Comparison of ENCODE assay signal across 1 cellular context in the genomic region with DNA sequence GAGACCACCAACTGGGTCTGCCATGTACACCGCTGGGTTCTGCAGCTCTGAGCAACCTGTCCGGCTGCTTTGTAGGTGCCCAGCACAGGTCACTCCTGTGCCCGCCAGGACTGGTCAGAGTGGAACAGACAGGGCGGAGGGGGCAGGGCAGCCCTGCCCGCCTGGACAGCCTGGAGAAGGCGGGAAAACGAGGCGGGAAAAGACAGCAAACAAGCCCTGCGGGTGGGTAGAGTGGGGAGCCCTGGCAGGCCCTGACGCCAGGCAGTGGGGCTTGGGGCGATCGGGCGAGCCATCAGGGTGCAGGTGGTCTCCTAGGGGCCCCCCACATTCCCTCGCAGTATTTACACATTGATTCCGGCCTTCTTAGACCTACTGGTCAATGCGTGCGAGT.
TF ChIP-seq lines count a peak whose summit lies in the region.

No MANE protein-coding gene starts in this region.

TF ChIP-seq in HepG2, 621 proteins besides CTCF, POLR2A, EP300 and RAD21 (continued from another document and continues in another):
- TF ChIP-seq, protein P1, sequence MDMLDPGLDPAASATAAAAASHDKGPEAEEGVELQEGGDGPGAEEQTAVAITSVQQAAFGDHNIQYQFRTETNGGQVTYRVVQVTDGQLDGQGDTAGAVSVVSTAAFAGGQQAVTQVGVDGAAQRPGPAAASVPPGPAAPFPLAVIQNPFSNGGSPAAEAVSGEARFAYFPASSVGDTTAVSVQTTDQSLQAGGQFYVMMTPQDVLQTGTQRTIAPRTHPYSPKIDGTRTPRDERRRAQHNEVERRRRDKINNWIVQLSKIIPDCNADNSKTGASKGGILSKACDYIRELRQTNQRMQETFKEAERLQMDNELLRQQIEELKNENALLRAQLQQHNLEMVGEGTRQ (IDR thresholded peaks at IDR 0.05; ENCODE audit: low read depth, low read length): no peak
- TF ChIP-seq, protein P1 (CRISPR knock-in tag; IDR thresholded peaks at IDR 0.05; ENCODE audit: borderline replicate concordance): no peak
- TF ChIP-seq ZBTB20 (CRISPR knock-in tag; IDR thresholded peaks at IDR 0.05; ENCODE audit: borderline replicate concordance, low read depth) (no peak), YY1 (IDR thresholded peaks at IDR 0.05; ENCODE audit: insufficient read depth, insufficient replicate concordance, low read depth, low read length) (no peak), MEIS1 (CRISPR knock-in tag; IDR thresholded peaks at IDR 0.05; ENCODE audit: borderline replicate concordance) (0 out of 2 replicates have a peak, but pooled peaks have one; percentile 45), ZNF562 (CRISPR knock-in tag; IDR thresholded peaks at IDR 0.05; ENCODE audit: borderline replicate concordance) (no peak), PAX8 (CRISPR knock-in tag; IDR thresholded peaks at IDR 0.05; ENCODE audit: borderline replicate concordance) (no peak), ZGPAT (CRISPR knock-in tag; IDR thresholded peaks at IDR 0.05) (0 out of 2 replicates have a peak, but pooled peaks have one; percentile 8), FLYWCH1 (CRISPR knock-in tag; IDR thresholded peaks at IDR 0.05) (no peak), ZFYVE20 (CRISPR knock-in tag; IDR thresholded peaks at IDR 0.05; ENCODE audit: borderline replicate concordance, low read depth) (no peak), SNAI1 (CRISPR knock-in tag; IDR thresholded peaks at IDR 0.05; ENCODE audit: borderline replicate concordance) (no peak; the same call in 1 of the 2 replicates), NKX3-1 (CRISPR knock-in tag; IDR thresholded peaks at IDR 0.05) (no peak), KLF9 (CRISPR knock-in tag; IDR thresholded peaks at IDR 0.05; ENCODE audit: low read depth) (no peak), MXD4 (CRISPR knock-in tag; IDR thresholded peaks at IDR 0.05) (no peak), FOXP4 (CRISPR knock-in tag; IDR thresholded peaks at IDR 0.05) (no peak), MTA1 (CRISPR knock-in tag; IDR thresholded peaks at IDR 0.05; ENCODE audit: borderline replicate concordance) (peak; percentile 85; the same call in 1 of the 2 replicates), UBTF (CRISPR knock-in tag; IDR thresholded peaks at IDR 0.05) (no peak), ATM (IDR thresholded peaks at IDR 0.05; ENCODE audit: borderline replicate concordance) (no peak), NR2F2 (IDR thresholded peaks at IDR 0.05; ENCODE audit: borderline replicate concordance, low read depth) (0 out of 2 replicates have a peak, but pooled peaks have one; percentile 12), RFX3 (CRISPR knock-in tag; IDR thresholded peaks at IDR 0.05) (no peak), ZBTB21 (CRISPR knock-in tag; IDR thresholded peaks at IDR 0.05) (no peak), SIN3A (IDR thresholded peaks at IDR 0.05; ENCODE audit: borderline replicate concordance, low read depth, low read length) (no peak), FOXK1 (CRISPR knock-in tag; IDR thresholded peaks at IDR 0.05; ENCODE audit: borderline replicate concordance, low read depth) (no peak), MZF1 (CRISPR knock-in tag; IDR thresholded peaks at IDR 0.05; ENCODE audit: borderline replicate concordance) (no peak), ZNF619 (CRISPR knock-in tag; IDR thresholded peaks at IDR 0.05) (no peak), ZNF275 (CRISPR knock-in tag; IDR thresholded peaks at IDR 0.05; ENCODE audit: borderline replicate concordance) (no peak), ZNF136 (CRISPR knock-in tag; IDR thresholded peaks at IDR 0.05; ENCODE audit: low read depth) (no peak), ZNF569 (CRISPR knock-in tag; IDR thresholded peaks at IDR 0.05; ENCODE audit: borderline replicate concordance) (no peak), ISL2 (CRISPR knock-in tag; IDR thresholded peaks at IDR 0.05) (no peak), ZNF773 (CRISPR knock-in tag; IDR thresholded peaks at IDR 0.05; ENCODE audit: borderline replicate concordance) (no peak), REL (CRISPR knock-in tag; conservative IDR thresholded peaks at IDR 0.05) (no peak; the same call in 1 of the 2 replicates), ZBTB42 (CRISPR knock-in tag; IDR thresholded peaks at IDR 0.05) (no peak), DNMT1 (CRISPR knock-in tag; IDR thresholded peaks at IDR 0.05) (no peak), ZBTB7A (CRISPR knock-in tag; IDR thresholded peaks at IDR 0.05) (peak; percentile 14; the same call in 1 of the 2 replicates), NR2C2 (CRISPR knock-in tag; IDR thresholded peaks at IDR 0.05; ENCODE audit: borderline replicate concordance) (no peak), ARID2 (CRISPR knock-in tag; IDR thresholded peaks at IDR 0.05; ENCODE audit: borderline replicate concordance) (no peak), CBX1 (IDR thresholded peaks at IDR 0.05; ENCODE audit: low read depth) (no peak), ZC3H4 (CRISPR knock-in tag; IDR thresholded peaks at IDR 0.05; ENCODE audit: borderline replicate concordance) (peak; percentile 29; the same call in 1 of the 2 replicates), SAP130 (CRISPR knock-in tag; IDR thresholded peaks at IDR 0.05; ENCODE audit: low read depth) (no peak)
- TF ChIP-seq, protein P2, sequence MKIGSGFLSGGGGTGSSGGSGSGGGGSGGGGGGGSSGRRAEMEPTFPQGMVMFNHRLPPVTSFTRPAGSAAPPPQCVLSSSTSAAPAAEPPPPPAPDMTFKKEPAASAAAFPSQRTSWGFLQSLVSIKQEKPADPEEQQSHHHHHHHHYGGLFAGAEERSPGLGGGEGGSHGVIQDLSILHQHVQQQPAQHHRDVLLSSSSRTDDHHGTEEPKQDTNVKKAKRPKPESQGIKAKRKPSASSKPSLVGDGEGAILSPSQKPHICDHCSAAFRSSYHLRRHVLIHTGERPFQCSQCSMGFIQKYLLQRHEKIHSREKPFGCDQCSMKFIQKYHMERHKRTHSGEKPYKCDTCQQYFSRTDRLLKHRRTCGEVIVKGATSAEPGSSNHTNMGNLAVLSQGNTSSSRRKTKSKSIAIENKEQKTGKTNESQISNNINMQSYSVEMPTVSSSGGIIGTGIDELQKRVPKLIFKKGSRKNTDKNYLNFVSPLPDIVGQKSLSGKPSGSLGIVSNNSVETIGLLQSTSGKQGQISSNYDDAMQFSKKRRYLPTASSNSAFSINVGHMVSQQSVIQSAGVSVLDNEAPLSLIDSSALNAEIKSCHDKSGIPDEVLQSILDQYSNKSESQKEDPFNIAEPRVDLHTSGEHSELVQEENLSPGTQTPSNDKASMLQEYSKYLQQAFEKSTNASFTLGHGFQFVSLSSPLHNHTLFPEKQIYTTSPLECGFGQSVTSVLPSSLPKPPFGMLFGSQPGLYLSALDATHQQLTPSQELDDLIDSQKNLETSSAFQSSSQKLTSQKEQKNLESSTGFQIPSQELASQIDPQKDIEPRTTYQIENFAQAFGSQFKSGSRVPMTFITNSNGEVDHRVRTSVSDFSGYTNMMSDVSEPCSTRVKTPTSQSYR (CRISPR knock-in tag; IDR thresholded peaks at IDR 0.05; ENCODE audit: borderline replicate concordance): peak; percentile 45; the same call in 1 of the 2 replicates
- TF ChIP-seq, protein P3, sequence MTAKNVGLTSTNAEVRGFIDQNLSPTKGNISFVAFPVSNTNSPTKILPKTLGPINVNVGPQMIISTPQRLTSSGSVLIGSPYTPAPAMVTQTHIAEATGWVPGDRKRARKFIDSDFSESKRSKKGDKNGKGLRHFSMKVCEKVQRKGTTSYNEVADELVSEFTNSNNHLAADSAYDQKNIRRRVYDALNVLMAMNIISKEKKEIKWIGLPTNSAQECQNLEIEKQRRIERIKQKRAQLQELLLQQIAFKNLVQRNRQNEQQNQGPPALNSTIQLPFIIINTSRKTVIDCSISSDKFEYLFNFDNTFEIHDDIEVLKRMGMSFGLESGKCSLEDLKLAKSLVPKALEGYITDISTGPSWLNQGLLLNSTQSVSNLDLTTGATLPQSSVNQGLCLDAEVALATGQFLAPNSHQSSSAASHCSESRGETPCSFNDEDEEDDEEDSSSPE (CRISPR knock-in tag; IDR thresholded peaks at IDR 0.05): peak; percentile 95
- TF ChIP-seq, protein P4, sequence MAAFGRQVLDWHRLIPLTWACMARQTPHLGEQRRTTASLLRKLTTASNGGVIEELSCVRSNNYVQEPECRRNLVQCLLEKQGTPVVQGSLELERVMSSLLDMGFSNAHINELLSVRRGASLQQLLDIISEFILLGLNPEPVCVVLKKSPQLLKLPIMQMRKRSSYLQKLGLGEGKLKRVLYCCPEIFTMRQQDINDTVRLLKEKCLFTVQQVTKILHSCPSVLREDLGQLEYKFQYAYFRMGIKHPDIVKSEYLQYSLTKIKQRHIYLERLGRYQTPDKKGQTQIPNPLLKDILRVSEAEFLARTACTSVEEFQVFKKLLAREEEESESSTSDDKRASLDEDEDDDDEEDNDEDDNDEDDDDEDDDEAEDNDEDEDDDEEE (CRISPR knock-in tag; IDR thresholded peaks at IDR 0.05): no peak
- TF ChIP-seq, protein P5, sequence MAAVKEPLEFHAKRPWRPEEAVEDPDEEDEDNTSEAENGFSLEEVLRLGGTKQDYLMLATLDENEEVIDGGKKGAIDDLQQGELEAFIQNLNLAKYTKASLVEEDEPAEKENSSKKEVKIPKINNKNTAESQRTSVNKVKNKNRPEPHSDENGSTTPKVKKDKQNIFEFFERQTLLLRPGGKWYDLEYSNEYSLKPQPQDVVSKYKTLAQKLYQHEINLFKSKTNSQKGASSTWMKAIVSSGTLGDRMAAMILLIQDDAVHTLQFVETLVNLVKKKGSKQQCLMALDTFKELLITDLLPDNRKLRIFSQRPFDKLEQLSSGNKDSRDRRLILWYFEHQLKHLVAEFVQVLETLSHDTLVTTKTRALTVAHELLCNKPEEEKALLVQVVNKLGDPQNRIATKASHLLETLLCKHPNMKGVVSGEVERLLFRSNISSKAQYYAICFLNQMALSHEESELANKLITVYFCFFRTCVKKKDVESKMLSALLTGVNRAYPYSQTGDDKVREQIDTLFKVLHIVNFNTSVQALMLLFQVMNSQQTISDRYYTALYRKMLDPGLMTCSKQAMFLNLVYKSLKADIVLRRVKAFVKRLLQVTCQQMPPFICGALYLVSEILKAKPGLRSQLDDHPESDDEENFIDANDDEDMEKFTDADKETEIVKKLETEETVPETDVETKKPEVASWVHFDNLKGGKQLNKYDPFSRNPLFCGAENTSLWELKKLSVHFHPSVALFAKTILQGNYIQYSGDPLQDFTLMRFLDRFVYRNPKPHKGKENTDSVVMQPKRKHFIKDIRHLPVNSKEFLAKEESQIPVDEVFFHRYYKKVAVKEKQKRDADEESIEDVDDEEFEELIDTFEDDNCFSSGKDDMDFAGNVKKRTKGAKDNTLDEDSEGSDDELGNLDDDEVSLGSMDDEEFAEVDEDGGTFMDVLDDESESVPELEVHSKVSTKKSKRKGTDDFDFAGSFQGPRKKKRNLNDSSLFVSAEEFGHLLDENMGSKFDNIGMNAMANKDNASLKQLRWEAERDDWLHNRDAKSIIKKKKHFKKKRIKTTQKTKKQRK (IDR thresholded peaks at IDR 0.05; ENCODE audit: low read length): no peak
- TF ChIP-seq, protein P6, sequence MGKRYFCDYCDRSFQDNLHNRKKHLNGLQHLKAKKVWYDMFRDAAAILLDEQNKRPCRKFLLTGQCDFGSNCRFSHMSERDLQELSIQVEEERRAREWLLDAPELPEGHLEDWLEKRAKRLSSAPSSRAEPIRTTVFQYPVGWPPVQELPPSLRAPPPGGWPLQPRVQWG (CRISPR knock-in tag; IDR thresholded peaks at IDR 0.05; ENCODE audit: borderline replicate concordance, low read depth): no peak
